ENCODE assay signal across 25 cellular contexts in genomic region chr19:41316306-41316920, GRCh38. TPM values are rescaled to one million over a fixed set of nuclear protein-coding genes. Genes with fewer than 3 reads are reported as not detected.
A peak's percentile ranks its signal among the peaks of the same experiment; 100 is the strongest.
DNase-seq lines count a peak whose midpoint lies in the region; TF ChIP-seq lines count a peak whose summit lies in the region.
"Had no signal": no experiment of that assay in that cellular context is flagged by ENCODE, and none has a peak within 500 bp of the region (broad histone marks: within the 10 kb centered on the region; RNA-seq: fewer than 3 reads in every experiment).

No MANE protein-coding gene starts in this region.

- H3K27ac Mint-ChIP-seq in activated T-cell treated with anti-CD3 and anti-CD28 coated beads, Interleukin-2, amount 50 U/mL, for 24 hours: peak overlapping the region; percentile 30
- peak overlapping the region; percentile 34 for H3K27ac Mint-ChIP-seq in activated CD4-positive, alpha-beta memory T cell treated with anti-CD3 and anti-CD28 coated beads, Interleukin-2, amount 10 ng/mL, durations not matched to agents 7 days and 5 days
- peak overlapping the region; percentile 28 for H3K27ac Mint-ChIP-seq in dendritic cell treated with granulocyte-macrophage colony-stimulating factor and Interleukin-4, amounts not matched to agents 40 ng/mL and 50 ng/mL, for 4 days

- H3K4me3 Mint-ChIP-seq in activated T-cell treated with anti-CD3 and anti-CD28 coated beads, Interleukin-2, amount 50 U/mL, for 24 hours: no peak overlapping the region
- H3K4me3 Mint-ChIP-seq in activated CD4-positive, alpha-beta memory T cell treated with anti-CD3 and anti-CD28 coated beads, Interleukin-2, amount 10 ng/mL, durations not matched to agents 7 days and 5 days: no peak overlapping the region
- no peak overlapping the region for H3K4me3 Mint-ChIP-seq in dendritic cell treated with granulocyte-macrophage colony-stimulating factor and Interleukin-4, amounts not matched to agents 40 ng/mL and 50 ng/mL, for 4 days
- H3K4me3 Mint-ChIP-seq: stimulated activated memory B cell treated with anti-CD40 and anti-IgM and Interleukin-4, amounts not matched to agents 10 μg/mL and 1 μg/mL and 100 μg/mL, for 72 hours had no signal

- H3K27ac ChIP-seq in neutrophil (peak overlapping the region; percentile 15), breast epithelium (no peak overlapping the region)
- H3K27ac ChIP-seq: PC-9, skin epidermis, uterus had no signal

- intact Hi-C loops in dendritic cell treated with granulocyte-macrophage colony-stimulating factor and Interleukin-4, amounts not matched to agents 40 ng/mL and 50 ng/mL, for 4 days (cut with micrococcal nuclease): no loop called here
- intact Hi-C loops in breast epithelium (cut with DNase I; ENCODE audit: low total_unique reads): no loop called here
- intact Hi-C loops in posterior vena cava (cut with DNase I): no loop called here

- no peaks in the 10 kb centered on the region for H3K9me3 Mint-ChIP-seq in activated T-cell treated with anti-CD3 and anti-CD28 coated beads, Interleukin-2, amount 50 U/mL, for 24 hours
- H3K9me3 Mint-ChIP-seq in activated CD4-positive, alpha-beta memory T cell treated with anti-CD3 and anti-CD28 coated beads, Interleukin-2, amount 10 ng/mL, durations not matched to agents 7 days and 5 days: no peaks in the 10 kb centered on the region
- H3K9me3 Mint-ChIP-seq in dendritic cell treated with granulocyte-macrophage colony-stimulating factor and Interleukin-4, amounts not matched to agents 40 ng/mL and 50 ng/mL, for 4 days: no peaks in the 10 kb centered on the region
- H3K9me3 Mint-ChIP-seq: stimulated activated memory B cell treated with anti-CD40 and anti-IgM and Interleukin-4, amounts not matched to agents 10 μg/mL and 1 μg/mL and 100 μg/mL, for 72 hours had no signal

- DNase-seq in activated T-cell treated with anti-CD3 and anti-CD28 coated beads, Interleukin-2, amount 50 U/mL, for 24 hours: no peak
- DNase-seq in activated T-cell treated with anti-CD3 and anti-CD28 coated beads for 4 hours (no peak), breast epithelium (ENCODE audit: low spot score in 2 of 2) (no peak), posterior vena cava (ENCODE audit: low spot score) (no peak)
- DNase-seq in activated CD4-positive, alpha-beta memory T cell treated with anti-CD3 and anti-CD28 coated beads, Interleukin-2, amount 10 ng/mL, durations not matched to agents 7 days and 5 days: no peak
- DNase-seq in activated CD4-positive, CD25-positive, alpha-beta regulatory T cell treated with anti-CD3 and anti-CD28 coated beads, Interleukin-2, amount 50 U/mL, for 72 hours: no peak
- DNase-seq: activated effector memory CD4-positive, alpha-beta T cell treated with anti-CD3 and anti-CD28 coated beads, Interleukin-2, amount 50 U/mL, for 16 hours; anterior cingulate cortex; Calu3; caudate nucleus; glutamatergic neuron; Karpas-422; kidney; NCI-H187; NCI-H2171 treated with DMSO at 0.1 percent for 48 hours; NCI-H524 treated with DMSO at 0.1 percent for 48 hours; NK-92 treated with Interleukin-12 subunit alpha and Interleukin-12 subunit beta, amount 100 ng/mL, for 24 hours; PC-9; SHP77 treated with DMSO at 0.1 percent for 48 hours; uterus had no signal

- no peak for TF ChIP-seq CTCF in neutrophil (IDR thresholded peaks at IDR 0.05)
- TF ChIP-seq CTCF in breast epithelium (IDR thresholded peaks at IDR 0.05): no peak

- CTCF ChIA-PET in activated CD4-positive, alpha-beta memory T cell treated with anti-CD3 and anti-CD28 coated beads, Interleukin-2, amount 10 ng/mL, durations not matched to agents 7 days and 5 days (lab: Charles Lee): no interaction called here

- H3K27me3 Mint-ChIP-seq in activated T-cell treated with anti-CD3 and anti-CD28 coated beads, Interleukin-2, amount 50 U/mL, for 24 hours: no peaks in the 10 kb centered on the region
- no peaks in the 10 kb centered on the region for H3K27me3 Mint-ChIP-seq in activated CD4-positive, alpha-beta memory T cell treated with anti-CD3 and anti-CD28 coated beads, Interleukin-2, amount 10 ng/mL, durations not matched to agents 7 days and 5 days
- H3K27me3 Mint-ChIP-seq in dendritic cell treated with granulocyte-macrophage colony-stimulating factor and Interleukin-4, amounts not matched to agents 40 ng/mL and 50 ng/mL, for 4 days: no peaks in the 10 kb centered on the region
- H3K27me3 Mint-ChIP-seq: stimulated activated memory B cell treated with anti-CD40 and anti-IgM and Interleukin-4, amounts not matched to agents 10 μg/mL and 1 μg/mL and 100 μg/mL, for 72 hours had no signal

- H3K4me1 ChIP-seq in neutrophil (ENCODE audit: control insufficient read depth in 1 of 2, insufficient read depth in 1 of 2, low read depth in 1 of 2, low read length in 1 of 2) (peaks cover 4% of the 10 kb centered on the region in 2 experiments), breast epithelium (peaks cover 0 to 5% of the 10 kb centered on the region in 2 donors)

- H3K27me3 ChIP-seq in neutrophil (no peaks in the 10 kb centered on the region), breast epithelium (no peaks in the 10 kb centered on the region)
- H3K27me3 ChIP-seq: uterus had no signal

- peaks cover 88% of the 10 kb centered on the region for H3K36me3 Mint-ChIP-seq in activated T-cell treated with anti-CD3 and anti-CD28 coated beads, Interleukin-2, amount 50 U/mL, for 24 hours (ENCODE audit: low read depth)
- H3K36me3 Mint-ChIP-seq in activated CD4-positive, alpha-beta memory T cell treated with anti-CD3 and anti-CD28 coated beads, Interleukin-2, amount 10 ng/mL, durations not matched to agents 7 days and 5 days (ENCODE audit: low read depth): peaks cover 78% of the 10 kb centered on the region
- peaks cover 91% of the 10 kb centered on the region for H3K36me3 Mint-ChIP-seq in dendritic cell treated with granulocyte-macrophage colony-stimulating factor and Interleukin-4, amounts not matched to agents 40 ng/mL and 50 ng/mL, for 4 days (ENCODE audit: low read depth)

- no peak overlapping the region for H3K4me3 ChIP-seq in neutrophil (ENCODE audit: low read depth in 1 of 2, low read length in 1 of 2)
- no peak overlapping the region for H3K4me3 ChIP-seq in breast epithelium
- H3K4me3 ChIP-seq: mucosa of descending colon, PC-9, skin epidermis, uterus had no signal

- H3K36me3 ChIP-seq in neutrophil (peaks cover 79% of the 10 kb centered on the region), breast epithelium (no peaks in the 10 kb centered on the region)
- H3K36me3 ChIP-seq: uterus had no signal

- H3K4me1 Mint-ChIP-seq in activated T-cell treated with anti-CD3 and anti-CD28 coated beads, Interleukin-2, amount 50 U/mL, for 24 hours (ENCODE audit: low read depth): peaks cover 32% of the 10 kb centered on the region
- H3K4me1 Mint-ChIP-seq in activated CD4-positive, alpha-beta memory T cell treated with anti-CD3 and anti-CD28 coated beads, Interleukin-2, amount 10 ng/mL, durations not matched to agents 7 days and 5 days: peaks cover 35% of the 10 kb centered on the region
- peaks cover 48% of the 10 kb centered on the region for H3K4me1 Mint-ChIP-seq in dendritic cell treated with granulocyte-macrophage colony-stimulating factor and Interleukin-4, amounts not matched to agents 40 ng/mL and 50 ng/mL, for 4 days (ENCODE audit: low read depth)

- no peak for TF ChIP-seq POLR2A in breast epithelium (IDR thresholded peaks at IDR 0.05)

- no peaks in the 10 kb centered on the region for H3K9me3 ChIP-seq in neutrophil
- no peaks in the 10 kb centered on the region for H3K9me3 ChIP-seq in breast epithelium
- H3K9me3 ChIP-seq: mucosa of descending colon, uterus had no signal

- POLR2A ChIA-PET in activated CD4-positive, alpha-beta memory T cell treated with anti-CD3 and anti-CD28 coated beads, Interleukin-2, amount 10 ng/mL, durations not matched to agents 7 days and 5 days (lab: Charles Lee): interaction anchor here (0.7 to 1.0 kb wide), 3 partner anchors 11 to 52 kb away, joined by 3 read pairs; partner anchors contain the start of gene HNRNPUL1

RNA-seq across cellular contexts. Expression of gene CCDC97, which starts 6.4 kb away (rescaled TPM):
- 10 to 100 TPM; 43.0 to 43.4 TPM for total RNA-seq in activated CD4-positive, alpha-beta memory T cell treated with anti-CD3 and anti-CD28 coated beads, Interleukin-2, amount 10 ng/mL, durations not matched to agents 7 days and 5 days
- total RNA-seq in breast epithelium (10 to 100 TPM; 15.4 to 15.7 (median 15.4) TPM), posterior vena cava (10 to 100 TPM; 17.5 to 23.9 TPM)

RNA-seq across cellular contexts. Expression of gene TGFB1, which starts 37.3 kb away (rescaled TPM):
- total RNA-seq in activated CD4-positive, alpha-beta memory T cell treated with anti-CD3 and anti-CD28 coated beads, Interleukin-2, amount 10 ng/mL, durations not matched to agents 7 days and 5 days: 100 to 1,000 TPM; 236 to 247 TPM
- 10 to 100 TPM; 12.0 to 21.4 (median 13.4) TPM for total RNA-seq in breast epithelium
- 10 to 100 TPM; 43.8 to 61.5 TPM for total RNA-seq in posterior vena cava

RNA-seq across cellular contexts. Expression of gene B9D2, which starts 47.5 kb away (rescaled TPM):
- total RNA-seq in activated CD4-positive, alpha-beta memory T cell treated with anti-CD3 and anti-CD28 coated beads, Interleukin-2, amount 10 ng/mL, durations not matched to agents 7 days and 5 days: 10 to 100 TPM; 10.8 to 11.2 TPM
- total RNA-seq in breast epithelium (1 to 10 TPM; 4.0 to 7.3 (median 4.3) TPM), posterior vena cava (1 to 10 TPM; 3.7 to 4.2 TPM)

RNA-seq across cellular contexts. Expression of gene HNRNPUL1, which starts 52.2 kb away (rescaled TPM):
- total RNA-seq in activated CD4-positive, alpha-beta memory T cell treated with anti-CD3 and anti-CD28 coated beads, Interleukin-2, amount 10 ng/mL, durations not matched to agents 7 days and 5 days: 100 to 1,000 TPM; 373 to 398 TPM
- total RNA-seq in breast epithelium (100 to 1,000 TPM; 116 to 146 (median 125) TPM), posterior vena cava (100 to 1,000 TPM; 150 to 157 TPM)

RNA-seq across cellular contexts. Expression of gene TMEM91, which starts 59.9 kb away (rescaled TPM):
- 1 to 10 TPM; 8.0 to 9.6 TPM for total RNA-seq in activated CD4-positive, alpha-beta memory T cell treated with anti-CD3 and anti-CD28 coated beads, Interleukin-2, amount 10 ng/mL, durations not matched to agents 7 days and 5 days
- 10 to 100 TPM; 15.7 to 29.2 (median 17.0) TPM for total RNA-seq in breast epithelium
- total RNA-seq in posterior vena cava: 1 to 10 TPM; 6.4 to 8.3 TPM
